20 cellular contexts compared by ENCODE assay signal in the genomic region with DNA sequence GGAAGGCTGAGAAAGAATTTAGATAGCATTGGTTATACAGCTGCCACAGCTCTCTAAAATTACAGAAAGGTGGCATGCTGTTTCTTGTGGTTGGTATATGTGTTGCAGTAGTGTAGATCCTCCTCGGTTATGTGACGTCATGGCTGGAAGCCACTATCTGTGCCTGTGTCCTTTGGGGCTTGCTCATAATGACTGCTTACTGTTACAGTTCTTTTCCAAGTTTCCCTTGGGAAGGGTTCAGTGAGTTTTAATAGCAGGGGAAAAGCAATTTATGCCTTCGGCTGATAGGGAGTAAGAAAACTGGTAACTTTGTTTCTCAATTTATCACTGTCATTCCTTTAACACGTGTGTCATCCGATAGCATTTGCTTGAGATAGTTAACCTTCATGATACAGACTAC. TPM values are rescaled to one million over a fixed set of nuclear protein-coding genes. Genes with fewer than 3 reads are reported as not detected.
DNase-seq lines count a peak whose midpoint lies in the region; ATAC-seq, FAIRE-seq and TF ChIP-seq lines count a peak whose summit lies in the region.
"Had no signal": no experiment of that assay in that cellular context is flagged by ENCODE, and none has a peak within 500 bp of the region (broad histone marks: within the 10 kb centered on the region; RNA-seq: fewer than 3 reads in every experiment).

No MANE protein-coding gene starts in this region.

- peaks cover 47% of the 10 kb centered on the region for H3K36me3 Mint-ChIP-seq in brain
- peaks cover 83% of the 10 kb centered on the region for H3K36me3 Mint-ChIP-seq in activated T-helper 2 cell treated with anti-CD3 and anti-CD28 coated beads, Interferon-gamma antibody, Interleukin-2, Interleukin-4, amounts not matched to agents 10 μg/mL and 5 μg/mL and 100 μg/mL, durations not matched to agents 14 hours and 24 hours and 36 hours (ENCODE audit: low read depth)

- no peaks in the 10 kb centered on the region for H3K27me3 ChIP-seq in pancreas

- peaks cover 0 to 33% (median 6%) of the 10 kb centered on the region in 3 donors for H3K36me3 ChIP-seq in pancreas

- 50 to 51% methylated on average over 5 of the region's 5 CpGs for WGBS in pancreas, 2 donors

- DNase-seq in Right ventricle myocardium superior (no peak), left cardiac atrium (no peak), pancreas (peak in 1 of 6 donors; percentile 6), GM19238 (ENCODE audit: insufficient read length, low spot score) (no peak), germinal center (ENCODE audit: low spot score) (no peak)
- no peak for DNase-seq in activated T-helper 2 cell treated with anti-CD3 and anti-CD28 coated beads, Interferon-gamma antibody, Interleukin-2, Interleukin-4, amounts not matched to agents 10 μg/mL and 5 μg/mL and 100 μg/mL, durations not matched to agents 14 hours and 24 hours and 36 hours (ENCODE audit: low spot score)
- DNase-seq: Caco-2, DMS53, H9, NCI-H1436 treated with DMSO at 0.1 percent for 48 hours, NCI-H2081, NCI-H226, NCI-H526 treated with DMSO at 0.1 percent for 48 hours, PC-3 had no signal

- TF ChIP-seq CTCF in brain (conservative IDR thresholded peaks at IDR 0.05) (no peak), pancreas (IDR thresholded peaks at IDR 0.05) (no peak)

- no peak for FAIRE-seq in pancreas (lab: Jason Lieb, UNC)
- FAIRE-seq: A204.1, GM12878, GM18507 had no signal

- no peaks in the 10 kb centered on the region for H3K9me3 Mint-ChIP-seq in brain
- no peaks in the 10 kb centered on the region for H3K9me3 Mint-ChIP-seq in activated T-helper 2 cell treated with anti-CD3 and anti-CD28 coated beads, Interferon-gamma antibody, Interleukin-2, Interleukin-4, amounts not matched to agents 10 μg/mL and 5 μg/mL and 100 μg/mL, durations not matched to agents 14 hours and 24 hours and 36 hours
- H3K9me3 Mint-ChIP-seq: H9, IgD-negative memory B cell had no signal

- no peak overlapping the region for H3K27ac ChIP-seq in pancreas

- H3K4me3 Mint-ChIP-seq in brain = no peak overlapping the region
- no peak overlapping the region for H3K4me3 Mint-ChIP-seq in activated T-helper 2 cell treated with anti-CD3 and anti-CD28 coated beads, Interferon-gamma antibody, Interleukin-2, Interleukin-4, amounts not matched to agents 10 μg/mL and 5 μg/mL and 100 μg/mL, durations not matched to agents 14 hours and 24 hours and 36 hours (ENCODE audit: low read depth)
- H3K4me3 Mint-ChIP-seq: H9, IgD-negative memory B cell had no signal

- H3K27ac Mint-ChIP-seq in brain = peak overlapping the region in 4 of 5 experiments; percentile 33 to 88 (median 55)
- H3K27ac Mint-ChIP-seq in activated T-helper 2 cell treated with anti-CD3 and anti-CD28 coated beads, Interferon-gamma antibody, Interleukin-2, Interleukin-4, amounts not matched to agents 10 μg/mL and 5 μg/mL and 100 μg/mL, durations not matched to agents 14 hours and 24 hours and 36 hours = no peak overlapping the region
- H3K27ac Mint-ChIP-seq: H9, IgD-negative memory B cell had no signal

- intact Hi-C loops in Right ventricle myocardium superior (cut with DNase I) (loop anchor here (10.0 kb wide), 1 partner anchor 95 kb away; a partner anchor contains a TSS), left cardiac atrium (cut with DNase I) (loop anchor here in 1 of 2 donors (10.0 kb wide), 1 partner anchor 85 kb away; no protein-coding TSS in a partner anchor), pancreas (cut with DNase I) (loop anchor here in 2 of 3 donors (10.0 kb wide), 2 partner anchors 85 to 95 kb away; a partner anchor contains a TSS)
- intact Hi-C loops in activated T-helper 2 cell treated with anti-CD3 and anti-CD28 coated beads, Interferon-gamma antibody, Interleukin-2, Interleukin-4, amounts not matched to agents 10 μg/mL and 5 μg/mL and 100 μg/mL, durations not matched to agents 14 hours and 24 hours and 36 hours (cut with micrococcal nuclease) = no loop called here

- ATAC-seq in Right ventricle myocardium superior (ENCODE audit: poor library complexity) = peak; percentile 25
- no peak for ATAC-seq in left cardiac atrium
- peak; percentile 30 to 79 (median 54) for ATAC-seq in pancreas
- ATAC-seq in GM18858 (IDR thresholded peaks at IDR 0.05; ENCODE audit: unreplicated experiment) = no peak
- ATAC-seq: GM12878, PC-3 had no signal

- H3K4me1 Mint-ChIP-seq in brain = peaks cover 46% of the 10 kb centered on the region
- H3K4me1 Mint-ChIP-seq in activated T-helper 2 cell treated with anti-CD3 and anti-CD28 coated beads, Interferon-gamma antibody, Interleukin-2, Interleukin-4, amounts not matched to agents 10 μg/mL and 5 μg/mL and 100 μg/mL, durations not matched to agents 14 hours and 24 hours and 36 hours (ENCODE audit: low read depth) = peaks cover 13% of the 10 kb centered on the region
- H3K4me1 Mint-ChIP-seq: H9, IgD-negative memory B cell had no signal

- H3K27me3 Mint-ChIP-seq in brain = peaks cover 2% of the 10 kb centered on the region
- no peaks in the 10 kb centered on the region for H3K27me3 Mint-ChIP-seq in activated T-helper 2 cell treated with anti-CD3 and anti-CD28 coated beads, Interferon-gamma antibody, Interleukin-2, Interleukin-4, amounts not matched to agents 10 μg/mL and 5 μg/mL and 100 μg/mL, durations not matched to agents 14 hours and 24 hours and 36 hours (ENCODE audit: low read depth)
- H3K27me3 Mint-ChIP-seq: IgD-negative memory B cell had no signal

- peaks cover 0 to 7% (median 0%) of the 10 kb centered on the region in 3 donors for H3K4me1 ChIP-seq in pancreas
- H3K4me1 ChIP-seq: Caco-2 had no signal

- H3K9me3 ChIP-seq in pancreas = no peaks in the 10 kb centered on the region
- H3K9me3 ChIP-seq: Caco-2 had no signal

- no peak overlapping the region for H3K4me3 ChIP-seq in pancreas
- H3K4me3 ChIP-seq: GM12878 had no signal

RNA-seq across cellular contexts. Expression of a gene that starts 47.2 kb away (rescaled TPM):
- 5.6 TPM for total RNA-seq in Right ventricle myocardium superior
- 1 to 10 TPM; 6.7 to 8.9 TPM for total RNA-seq in left cardiac atrium
- polyA plus RNA-seq in brain (ENCODE audit: insufficient read depth, low read depth, low replicate concordance) = 18.9 TPM
- 10 to 100 TPM in 3 of 6 donors, 1 to 10 TPM in 3; 7.9 to 14.0 (median 10.2) TPM for total RNA-seq in pancreas
- 1 to 10 TPM; 7.2 to 8.6 TPM for polyA plus RNA-seq in pancreas
- total RNA-seq in activated T-helper 2 cell treated with anti-CD3 and anti-CD28 coated beads, Interferon-gamma antibody, Interleukin-2, Interleukin-4, amounts not matched to agents 10 μg/mL and 5 μg/mL and 100 μg/mL, durations not matched to agents 14 hours and 24 hours and 36 hours = 44.5 and 45.6 TPM in 2 replicates

Comparison
In these comparisons a context has a peak if more than half of its experiments do, and no peak if none do; other contexts are left out.
1. ATAC-seq: peak in Right ventricle myocardium superior (single experiment) and pancreas (4 of 4); none in left cardiac atrium (0 of 2) and GM18858 (single experiment).